In the genomic region with DNA sequence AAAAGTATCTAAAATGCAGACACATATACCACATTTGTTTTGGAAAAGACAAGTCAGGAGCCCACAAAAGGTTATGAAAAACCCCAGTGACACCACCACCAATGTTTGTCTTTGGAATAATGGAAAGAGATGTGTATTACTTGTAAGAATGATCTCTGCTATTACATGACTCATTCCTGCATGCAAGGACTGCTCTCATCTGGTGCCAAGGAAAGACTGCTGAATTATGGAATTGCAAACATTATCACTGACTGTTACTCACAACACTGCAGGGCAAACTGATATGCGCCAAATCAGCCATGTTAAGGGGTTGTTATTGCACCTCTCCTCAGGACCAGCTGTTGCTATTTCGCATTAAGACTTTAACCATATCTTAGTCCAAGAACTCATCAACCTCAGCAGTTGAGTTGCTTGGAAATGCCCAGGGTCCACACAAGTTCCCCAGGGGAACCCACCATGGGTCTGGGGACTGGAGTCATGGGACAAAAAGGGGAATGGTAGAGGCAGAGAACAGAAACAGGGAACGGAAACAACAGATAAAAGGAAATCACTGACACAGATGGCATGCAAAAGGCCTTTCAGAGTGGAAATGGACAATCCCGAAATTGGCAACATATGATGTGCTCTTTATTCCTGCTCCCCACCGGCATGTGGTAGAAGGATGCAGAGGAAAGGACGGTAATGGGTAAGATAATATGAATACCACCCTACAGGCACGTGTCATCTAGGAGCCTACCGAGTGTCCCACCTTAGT, we compare ENCODE assay signal across 9 cellular contexts. TPM values are rescaled to one million over a fixed set of nuclear protein-coding genes. Genes with fewer than 3 reads are reported as not detected.
DNase-seq lines count a peak whose midpoint lies in the region; ATAC-seq and TF ChIP-seq lines count a peak whose summit lies in the region.
"Had no signal": no experiment of that assay in that cellular context is flagged by ENCODE, and none has a peak within 500 bp of the region (broad histone marks: within the 10 kb centered on the region; RNA-seq: fewer than 3 reads in every experiment).

No MANE protein-coding gene starts in this region.

- 68 to 76% (median 71%) methylated on average over 8 of the region's 8 CpGs for WGBS in heart left ventricle, 4 donors

- intact Hi-C loops in activated T-helper 1 cell treated with anti-CD3 and anti-CD28 coated beads, Interleukin-12 subunit alpha, Interleukin-12 subunit beta, Interleukin-2, Interleukin-4 antibody, amounts not matched to agents 30 ng/mL and 10 ng/mL and 1 ng/mL, durations not matched to agents 14 hours and 24 hours and 36 hours (cut with micrococcal nuclease) = loop anchor here (2.0 kb wide), 1 partner anchor 18 kb away; no protein-coding TSS in a partner anchor
- intact Hi-C loops in heart left ventricle (cut with DNase I) = no loop called here

- no peak for TF ChIP-seq CTCF in heart left ventricle (IDR thresholded peaks at IDR 0.05)

- H3K27ac ChIP-seq in heart left ventricle = peak overlapping the region; percentile 0 to 93 (median 51)

- no peaks in the 10 kb centered on the region for H3K9me3 Mint-ChIP-seq in activated T-helper 1 cell treated with anti-CD3 and anti-CD28 coated beads, Interleukin-12 subunit alpha, Interleukin-12 subunit beta, Interleukin-2, Interleukin-4 antibody, amounts not matched to agents 30 ng/mL and 10 ng/mL and 1 ng/mL, durations not matched to agents 14 hours and 24 hours and 36 hours
- no peaks in the 10 kb centered on the region for H3K9me3 Mint-ChIP-seq in stimulated activated effector memory CD8-positive, alpha-beta T cell treated with anti-CD3 and anti-CD28 coated beads, Interleukin-12 subunit alpha, Interleukin-12 subunit beta, amount 100 ng/mL, for 72 hours

- H3K4me3 Mint-ChIP-seq in activated T-helper 1 cell treated with anti-CD3 and anti-CD28 coated beads, Interleukin-12 subunit alpha, Interleukin-12 subunit beta, Interleukin-2, Interleukin-4 antibody, amounts not matched to agents 30 ng/mL and 10 ng/mL and 1 ng/mL, durations not matched to agents 14 hours and 24 hours and 36 hours = no peak overlapping the region
- no peak overlapping the region for H3K4me3 Mint-ChIP-seq in stimulated activated effector memory CD8-positive, alpha-beta T cell treated with anti-CD3 and anti-CD28 coated beads, Interleukin-12 subunit alpha, Interleukin-12 subunit beta, amount 100 ng/mL, for 72 hours

- no peaks in the 10 kb centered on the region for H3K27me3 ChIP-seq in heart left ventricle
- H3K27me3 ChIP-seq: ovary had no signal

- TF ChIP-seq POLR2A in heart left ventricle (IDR thresholded peaks at IDR 0.05) = no peak

- peak overlapping the region; percentile 79 for H3K27ac Mint-ChIP-seq in activated T-helper 1 cell treated with anti-CD3 and anti-CD28 coated beads, Interleukin-12 subunit alpha, Interleukin-12 subunit beta, Interleukin-2, Interleukin-4 antibody, amounts not matched to agents 30 ng/mL and 10 ng/mL and 1 ng/mL, durations not matched to agents 14 hours and 24 hours and 36 hours
- H3K27ac Mint-ChIP-seq in stimulated activated effector memory CD8-positive, alpha-beta T cell treated with anti-CD3 and anti-CD28 coated beads, Interleukin-12 subunit alpha, Interleukin-12 subunit beta, amount 100 ng/mL, for 72 hours = peak overlapping the region; percentile 75

- ATAC-seq in heart left ventricle (peak in 2 of 4 donors; percentile 53 to 59), HG03045 (IDR thresholded peaks at IDR 0.05; ENCODE audit: unreplicated experiment) (no peak), GM18868 (IDR thresholded peaks at IDR 0.05; ENCODE audit: unreplicated experiment) (no peak)
- ATAC-seq in stimulated activated effector memory CD8-positive, alpha-beta T cell treated with anti-CD3 and anti-CD28 coated beads, Interleukin-12 subunit alpha, Interleukin-12 subunit beta, amount 100 ng/mL, for 72 hours = no peak

- peaks cover 0 to 5% (median 0%) of the 10 kb centered on the region in 9 donors for H3K36me3 ChIP-seq in heart left ventricle
- H3K36me3 ChIP-seq: ovary had no signal

- peaks cover 85% of the 10 kb centered on the region for H3K4me1 Mint-ChIP-seq in activated T-helper 1 cell treated with anti-CD3 and anti-CD28 coated beads, Interleukin-12 subunit alpha, Interleukin-12 subunit beta, Interleukin-2, Interleukin-4 antibody, amounts not matched to agents 30 ng/mL and 10 ng/mL and 1 ng/mL, durations not matched to agents 14 hours and 24 hours and 36 hours (ENCODE audit: low read depth)
- peaks cover 93% of the 10 kb centered on the region for H3K4me1 Mint-ChIP-seq in stimulated activated effector memory CD8-positive, alpha-beta T cell treated with anti-CD3 and anti-CD28 coated beads, Interleukin-12 subunit alpha, Interleukin-12 subunit beta, amount 100 ng/mL, for 72 hours

- DNase-seq in H4 (ENCODE audit: low spot score) (peak; percentile 96), heart left ventricle (no peak), SHP77 treated with DMSO at 0.1 percent for 48 hours (lab: John Stamatoyannopoulos, UW) (no peak), NOMO-1 treated with dmso at 0.1 percent for 144 hours (lab: John Stamatoyannopoulos, UW; ENCODE audit: unreplicated experiment) (no peak)
- no peak for DNase-seq in activated T-helper 1 cell treated with anti-CD3 and anti-CD28 coated beads, Interleukin-12 subunit alpha, Interleukin-12 subunit beta, Interleukin-2, Interleukin-4 antibody, amounts not matched to agents 30 ng/mL and 10 ng/mL and 1 ng/mL, durations not matched to agents 14 hours and 24 hours and 36 hours (ENCODE audit: low spot score)
- no peak for DNase-seq in stimulated activated effector memory CD8-positive, alpha-beta T cell treated with anti-CD3 and anti-CD28 coated beads, Interleukin-12 subunit alpha, Interleukin-12 subunit beta, amount 100 ng/mL, for 72 hours (ENCODE audit: low spot score in 2 of 2)

- no peak overlapping the region for H3K4me3 ChIP-seq in heart left ventricle
- H3K4me3 ChIP-seq: ovary had no signal

- H3K36me3 Mint-ChIP-seq in activated T-helper 1 cell treated with anti-CD3 and anti-CD28 coated beads, Interleukin-12 subunit alpha, Interleukin-12 subunit beta, Interleukin-2, Interleukin-4 antibody, amounts not matched to agents 30 ng/mL and 10 ng/mL and 1 ng/mL, durations not matched to agents 14 hours and 24 hours and 36 hours (ENCODE audit: low read depth) = peaks cover 18% of the 10 kb centered on the region
- H3K36me3 Mint-ChIP-seq in stimulated activated effector memory CD8-positive, alpha-beta T cell treated with anti-CD3 and anti-CD28 coated beads, Interleukin-12 subunit alpha, Interleukin-12 subunit beta, amount 100 ng/mL, for 72 hours = peaks cover 42% of the 10 kb centered on the region

- no peaks in the 10 kb centered on the region for H3K9me3 ChIP-seq in heart left ventricle
- H3K9me3 ChIP-seq: ovary had no signal

- H3K4me1 ChIP-seq in heart left ventricle = peaks cover 6 to 100% (median 91%) of the 10 kb centered on the region in 12 donors

- H3K27me3 Mint-ChIP-seq in activated T-helper 1 cell treated with anti-CD3 and anti-CD28 coated beads, Interleukin-12 subunit alpha, Interleukin-12 subunit beta, Interleukin-2, Interleukin-4 antibody, amounts not matched to agents 30 ng/mL and 10 ng/mL and 1 ng/mL, durations not matched to agents 14 hours and 24 hours and 36 hours (ENCODE audit: insufficient read depth) = no peaks in the 10 kb centered on the region

RNA-seq across cellular contexts. Expression of gene CAPZB, which starts 34.4 kb away (rescaled TPM):
- total RNA-seq in H4 (2014; rRNA removed; shearing (Covaris generic)) = 165 and 184 TPM in 2 replicates
- 317 and 323 TPM in 2 replicates for total RNA-seq in activated T-helper 1 cell treated with anti-CD3 and anti-CD28 coated beads, Interleukin-12 subunit alpha, Interleukin-12 subunit beta, Interleukin-2, Interleukin-4 antibody, amounts not matched to agents 30 ng/mL and 10 ng/mL and 1 ng/mL, durations not matched to agents 14 hours and 24 hours and 36 hours
- total RNA-seq in heart left ventricle = 100 to 1,000 TPM in 8 of 9 donors, 10 to 100 TPM in 1; 77.8 to 348 (median 237) TPM
- polyA plus RNA-seq in heart left ventricle = 100 to 1,000 TPM; 228 to 255 TPM
